In genomic region chr9:94875300-94876063, GRCh38 we compare ENCODE assay signal across 9 cellular contexts.
DNase-seq lines count a peak whose midpoint lies in the region; ATAC-seq and TF ChIP-seq lines count a peak whose summit lies in the region.
"Had no signal": no experiment of that assay in that cellular context is flagged by ENCODE, and none has a peak within 500 bp of the region (broad histone marks: within the 10 kb centered on the region; RNA-seq: fewer than 3 reads in every experiment).

No MANE protein-coding gene starts in this region.

- H3K36me3 ChIP-seq in upper lobe of right lung, result no peaks in the 10 kb centered on the region
- H3K36me3 ChIP-seq: heart right ventricle had no signal

- H3K4me1 ChIP-seq in upper lobe of right lung, result peaks cover 26% of the 10 kb centered on the region

- H3K36me3 Mint-ChIP-seq in activated T-cell treated with anti-CD3 and anti-CD28 coated beads, Interleukin-2, amount 50 U/mL, for 4 hours (ENCODE audit: insufficient read depth), result peaks cover 4% of the 10 kb centered on the region
- H3K36me3 Mint-ChIP-seq in activated T-helper 2 cell treated with anti-CD3 and anti-CD28 coated beads, Interferon-gamma antibody, Interleukin-2, Interleukin-4, amounts not matched to agents 10 μg/mL and 5 μg/mL and 100 μg/mL, durations not matched to agents 14 hours and 24 hours and 36 hours (ENCODE audit: low read depth), result peaks cover 8% of the 10 kb centered on the region

- peak; percentile 27 to 56 for ATAC-seq in activated T-cell treated with anti-CD3 and anti-CD28 coated beads, Interleukin-2, amount 50 U/mL, for 4 hours
- ATAC-seq in HG02973 (IDR thresholded peaks at IDR 0.05; ENCODE audit: unreplicated experiment) (peak; percentile 81), upper lobe of right lung (peak; percentile 54), Right ventricle myocardium inferior (no peak)
- ATAC-seq: heart right ventricle had no signal

- H3K27me3 Mint-ChIP-seq in activated T-cell treated with anti-CD3 and anti-CD28 coated beads, Interleukin-2, amount 50 U/mL, for 4 hours (ENCODE audit: low read depth), result no peaks in the 10 kb centered on the region
- peaks cover 41% of the 10 kb centered on the region for H3K27me3 Mint-ChIP-seq in activated T-helper 2 cell treated with anti-CD3 and anti-CD28 coated beads, Interferon-gamma antibody, Interleukin-2, Interleukin-4, amounts not matched to agents 10 μg/mL and 5 μg/mL and 100 μg/mL, durations not matched to agents 14 hours and 24 hours and 36 hours (ENCODE audit: low read depth)

- no peak overlapping the region for H3K4me3 ChIP-seq in upper lobe of right lung
- H3K4me3 ChIP-seq: heart right ventricle had no signal

- peaks cover 44% of the 10 kb centered on the region for H3K4me1 Mint-ChIP-seq in activated T-cell treated with anti-CD3 and anti-CD28 coated beads, Interleukin-2, amount 50 U/mL, for 4 hours (ENCODE audit: low read depth)
- H3K4me1 Mint-ChIP-seq in activated T-helper 2 cell treated with anti-CD3 and anti-CD28 coated beads, Interferon-gamma antibody, Interleukin-2, Interleukin-4, amounts not matched to agents 10 μg/mL and 5 μg/mL and 100 μg/mL, durations not matched to agents 14 hours and 24 hours and 36 hours (ENCODE audit: low read depth), result peaks cover 48% of the 10 kb centered on the region

- no peak for TF ChIP-seq CTCF in upper lobe of right lung (IDR thresholded peaks at IDR 0.05)

- H3K27ac Mint-ChIP-seq in activated T-helper 2 cell treated with anti-CD3 and anti-CD28 coated beads, Interferon-gamma antibody, Interleukin-2, Interleukin-4, amounts not matched to agents 10 μg/mL and 5 μg/mL and 100 μg/mL, durations not matched to agents 14 hours and 24 hours and 36 hours, result peak overlapping the region; percentile 18

- intact Hi-C loops in activated T-helper 2 cell treated with anti-CD3 and anti-CD28 coated beads, Interferon-gamma antibody, Interleukin-2, Interleukin-4, amounts not matched to agents 10 μg/mL and 5 μg/mL and 100 μg/mL, durations not matched to agents 14 hours and 24 hours and 36 hours (cut with micrococcal nuclease), result loop anchor here (1.0 to 10.0 kb wide), 6 partner anchors 25 to 849 kb away; partner anchors contain the start of gene AOPEP
- intact Hi-C loops in upper lobe of right lung (cut with DNase I), result no loop called here
- intact Hi-C loops in Right ventricle myocardium inferior (cut with DNase I), result no loop called here

- H3K27me3 ChIP-seq in upper lobe of right lung, result no peaks in the 10 kb centered on the region
- H3K27me3 ChIP-seq: heart right ventricle had no signal

- DNase-seq in activated T-cell treated with anti-CD3 and anti-CD28 coated beads, Interleukin-2, amount 50 U/mL, for 4 hours, result no peak
- DNase-seq in activated T-cell treated with anti-CD3 and anti-CD28 coated beads for 4 hours (no peak), upper lobe of right lung (no peak), D341Med (ENCODE audit: low spot score) (no peak), Right ventricle myocardium inferior (ENCODE audit: missing footprints) (no peak), NCI-H82 treated with DMSO at 0.1 percent for 48 hours (lab: John Stamatoyannopoulos, UW; ENCODE audit: unreplicated experiment) (no peak)
- DNase-seq in activated T-helper 2 cell treated with anti-CD3 and anti-CD28 coated beads, Interferon-gamma antibody, Interleukin-2, Interleukin-4, amounts not matched to agents 10 μg/mL and 5 μg/mL and 100 μg/mL, durations not matched to agents 14 hours and 24 hours and 36 hours (ENCODE audit: low spot score), result no peak
- DNase-seq: heart right ventricle had no signal

- H3K27ac ChIP-seq in upper lobe of right lung, result peak overlapping the region; percentile 17

- peaks cover 3% of the 10 kb centered on the region for H3K9me3 Mint-ChIP-seq in activated T-cell treated with anti-CD3 and anti-CD28 coated beads, Interleukin-2, amount 50 U/mL, for 4 hours
- H3K9me3 Mint-ChIP-seq in activated T-helper 2 cell treated with anti-CD3 and anti-CD28 coated beads, Interferon-gamma antibody, Interleukin-2, Interleukin-4, amounts not matched to agents 10 μg/mL and 5 μg/mL and 100 μg/mL, durations not matched to agents 14 hours and 24 hours and 36 hours, result peaks cover 8% of the 10 kb centered on the region

- H3K4me3 Mint-ChIP-seq in activated T-cell treated with anti-CD3 and anti-CD28 coated beads, Interleukin-2, amount 50 U/mL, for 4 hours, result no peak overlapping the region
- no peak overlapping the region for H3K4me3 Mint-ChIP-seq in activated T-helper 2 cell treated with anti-CD3 and anti-CD28 coated beads, Interferon-gamma antibody, Interleukin-2, Interleukin-4, amounts not matched to agents 10 μg/mL and 5 μg/mL and 100 μg/mL, durations not matched to agents 14 hours and 24 hours and 36 hours (ENCODE audit: low read depth)

- H3K9me3 ChIP-seq in upper lobe of right lung, result no peaks in the 10 kb centered on the region
